1 cellular context compared by ENCODE assay signal in the genomic region with DNA sequence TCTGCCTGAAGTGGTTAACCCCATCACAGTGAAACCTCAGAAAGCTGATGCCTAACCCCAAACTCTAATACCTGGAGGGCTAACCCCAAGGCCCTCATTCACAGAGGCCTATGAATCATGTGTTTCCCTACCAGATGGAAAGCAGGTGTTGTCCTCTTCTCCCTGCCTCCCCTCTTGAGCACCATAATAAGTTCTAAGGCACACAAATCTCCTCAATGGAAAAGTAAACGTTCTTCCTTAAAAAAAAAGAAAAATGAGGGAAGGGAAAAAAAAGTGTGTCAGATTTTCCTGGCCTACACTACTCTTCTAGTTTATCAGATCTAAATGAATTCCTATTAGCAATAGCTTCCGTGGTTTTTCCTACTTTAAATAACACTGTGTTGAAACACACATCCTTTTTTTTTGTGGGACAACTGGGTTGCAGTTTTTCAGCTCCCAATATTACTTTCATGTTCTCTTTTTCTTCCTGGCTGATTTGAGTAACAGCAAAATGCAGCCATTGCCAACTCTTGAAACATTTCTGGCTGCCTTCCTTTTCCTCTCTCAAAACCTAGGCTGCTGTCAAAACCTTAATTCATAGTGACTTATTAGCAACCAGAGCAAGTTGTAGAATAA.
TF ChIP-seq lines count a peak whose summit lies in the region.

No MANE protein-coding gene starts in this region.

TF ChIP-seq in SK-N-SH, 30 proteins besides CTCF, POLR2A, EP300 and RAD21 (continued from another document):
- TF ChIP-seq, protein P1, sequence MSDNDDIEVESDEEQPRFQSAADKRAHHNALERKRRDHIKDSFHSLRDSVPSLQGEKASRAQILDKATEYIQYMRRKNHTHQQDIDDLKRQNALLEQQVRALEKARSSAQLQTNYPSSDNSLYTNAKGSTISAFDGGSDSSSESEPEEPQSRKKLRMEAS (IDR thresholded peaks at IDR 0.05; ENCODE audit: low read depth), result no peak
- no peak for TF ChIP-seq TAF1 (IDR thresholded peaks at IDR 0.05; ENCODE audit: borderline replicate concordance, low read depth, low read length)
- peak; percentile 18; the same call in 1 of the 2 replicates for TF ChIP-seq MEF2A (IDR thresholded peaks at IDR 0.05; ENCODE audit: borderline replicate concordance, low read depth)
- no peak for TF ChIP-seq RFX5 (IDR thresholded peaks at IDR 0.05; ENCODE audit: low read length)
- peak; percentile 63; the same call in 1 of the 2 replicates for TF ChIP-seq FOXM1 (IDR thresholded peaks at IDR 0.05; ENCODE audit: low read depth)
- TF ChIP-seq, protein P2, sequence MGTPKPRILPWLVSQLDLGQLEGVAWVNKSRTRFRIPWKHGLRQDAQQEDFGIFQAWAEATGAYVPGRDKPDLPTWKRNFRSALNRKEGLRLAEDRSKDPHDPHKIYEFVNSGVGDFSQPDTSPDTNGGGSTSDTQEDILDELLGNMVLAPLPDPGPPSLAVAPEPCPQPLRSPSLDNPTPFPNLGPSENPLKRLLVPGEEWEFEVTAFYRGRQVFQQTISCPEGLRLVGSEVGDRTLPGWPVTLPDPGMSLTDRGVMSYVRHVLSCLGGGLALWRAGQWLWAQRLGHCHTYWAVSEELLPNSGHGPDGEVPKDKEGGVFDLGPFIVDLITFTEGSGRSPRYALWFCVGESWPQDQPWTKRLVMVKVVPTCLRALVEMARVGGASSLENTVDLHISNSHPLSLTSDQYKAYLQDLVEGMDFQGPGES (IDR thresholded peaks at IDR 0.05; ENCODE audit: low read depth, low read length), result no peak
- TF ChIP-seq SMC3 (IDR thresholded peaks at IDR 0.05; ENCODE audit: low read depth, low read length), result no peak
- peak; percentile 78 for TF ChIP-seq TCF12 (IDR thresholded peaks at IDR 0.05)
- TF ChIP-seq NRF1 (IDR thresholded peaks at IDR 0.05; ENCODE audit: low read depth, low read length), result no peak
- TF ChIP-seq POLR2AphosphoS5 (IDR thresholded peaks at IDR 0.05; ENCODE audit: low read depth, low read length), result no peak
- TF ChIP-seq, protein P3, sequence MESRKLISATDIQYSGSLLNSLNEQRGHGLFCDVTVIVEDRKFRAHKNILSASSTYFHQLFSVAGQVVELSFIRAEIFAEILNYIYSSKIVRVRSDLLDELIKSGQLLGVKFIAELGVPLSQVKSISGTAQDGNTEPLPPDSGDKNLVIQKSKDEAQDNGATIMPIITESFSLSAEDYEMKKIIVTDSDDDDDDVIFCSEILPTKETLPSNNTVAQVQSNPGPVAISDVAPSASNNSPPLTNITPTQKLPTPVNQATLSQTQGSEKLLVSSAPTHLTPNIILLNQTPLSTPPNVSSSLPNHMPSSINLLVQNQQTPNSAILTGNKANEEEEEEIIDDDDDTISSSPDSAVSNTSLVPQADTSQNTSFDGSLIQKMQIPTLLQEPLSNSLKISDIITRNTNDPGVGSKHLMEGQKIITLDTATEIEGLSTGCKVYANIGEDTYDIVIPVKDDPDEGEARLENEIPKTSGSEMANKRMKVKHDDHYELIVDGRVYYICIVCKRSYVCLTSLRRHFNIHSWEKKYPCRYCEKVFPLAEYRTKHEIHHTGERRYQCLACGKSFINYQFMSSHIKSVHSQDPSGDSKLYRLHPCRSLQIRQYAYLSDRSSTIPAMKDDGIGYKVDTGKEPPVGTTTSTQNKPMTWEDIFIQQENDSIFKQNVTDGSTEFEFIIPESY (IDR thresholded peaks at IDR 0.05; ENCODE audit: borderline replicate concordance, low read depth), result no peak
